8 cellular contexts compared by ENCODE assay signal in the genomic region with DNA sequence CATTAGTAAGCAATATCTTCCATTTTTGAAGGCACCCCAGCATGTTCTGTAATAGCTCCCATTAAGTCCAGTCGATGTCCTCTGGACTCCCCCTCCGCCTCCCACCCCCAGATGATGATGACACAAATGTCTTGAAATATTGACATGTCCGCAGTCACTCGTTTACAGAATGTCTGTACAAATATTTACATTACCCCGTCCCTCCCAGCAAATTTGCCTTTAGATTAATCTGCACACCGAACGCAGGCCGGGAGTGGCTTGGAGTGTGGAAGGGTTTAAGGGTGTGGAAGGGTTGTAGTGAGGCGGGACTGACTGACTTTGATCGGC. TPM values are rescaled to one million over a fixed set of nuclear protein-coding genes. Genes with fewer than 3 reads are reported as not detected.
DNase-seq lines count a peak whose midpoint lies in the region; ATAC-seq and TF ChIP-seq lines count a peak whose summit lies in the region.

No MANE protein-coding gene starts in this region.

- no peak for TF ChIP-seq EP300 in tibial nerve (IDR thresholded peaks at IDR 0.05)

- peaks cover 19% of the 10 kb centered on the region for H3K4me1 Mint-ChIP-seq in activated CD8-positive, alpha-beta memory T cell treated with anti-CD3 and anti-CD28 coated beads, Interleukin-2, amount 10 ng/mL, durations not matched to agents 7 days and 5 days
- peaks cover 14% of the 10 kb centered on the region for H3K4me1 Mint-ChIP-seq in activated naive CD8-positive, alpha-beta T cell treated with anti-CD3 and anti-CD28 coated beads, Interleukin-2, amount 10 ng/mL, durations not matched to agents 7 days and 5 days

- H3K4me1 ChIP-seq in left lung (peaks cover 0 to 19% of the 10 kb centered on the region in 2 donors), tibial nerve (peaks cover 0 to 17% (median 3%) of the 10 kb centered on the region in 4 donors)

- peak overlapping the region; percentile 62 for H3K4me3 Mint-ChIP-seq in activated CD8-positive, alpha-beta memory T cell treated with anti-CD3 and anti-CD28 coated beads, Interleukin-2, amount 10 ng/mL, durations not matched to agents 7 days and 5 days
- peak overlapping the region; percentile 68 for H3K4me3 Mint-ChIP-seq in activated naive CD8-positive, alpha-beta T cell treated with anti-CD3 and anti-CD28 coated beads, Interleukin-2, amount 10 ng/mL, durations not matched to agents 7 days and 5 days

- H3K36me3 ChIP-seq in left lung: no peaks in the 10 kb centered on the region
- no peaks in the 10 kb centered on the region for H3K36me3 ChIP-seq in tibial nerve

- H3K27ac ChIP-seq in left lung (peak overlapping the region; percentile 81 to 87), tibial nerve (peak overlapping the region; percentile 65 to 89 (median 74))

- H3K27me3 ChIP-seq in left lung (peaks cover 0 to 64% of the 10 kb centered on the region in 2 donors), tibial nerve (peaks cover 0 to 3% of the 10 kb centered on the region in 2 donors)

- no peak for TF ChIP-seq POLR2A in tibial nerve (IDR thresholded peaks at IDR 0.05)

- H3K27ac Mint-ChIP-seq in activated CD8-positive, alpha-beta memory T cell treated with anti-CD3 and anti-CD28 coated beads, Interleukin-2, amount 10 ng/mL, durations not matched to agents 7 days and 5 days: no peak overlapping the region
- H3K27ac Mint-ChIP-seq in activated naive CD8-positive, alpha-beta T cell treated with anti-CD3 and anti-CD28 coated beads, Interleukin-2, amount 10 ng/mL, durations not matched to agents 7 days and 5 days: no peak overlapping the region

- TF ChIP-seq CTCF in left lung (IDR thresholded peaks at IDR 0.05) (no peak), tibial nerve (IDR thresholded peaks at IDR 0.05) (no peak)

- POLR2A ChIA-PET in activated naive CD8-positive, alpha-beta T cell treated with anti-CD3 and anti-CD28 coated beads, Interleukin-2, amount 10 ng/mL, durations not matched to agents 7 days and 5 days (lab: Charles Lee): no interaction called here

- no peaks in the 10 kb centered on the region for H3K9me3 Mint-ChIP-seq in activated CD8-positive, alpha-beta memory T cell treated with anti-CD3 and anti-CD28 coated beads, Interleukin-2, amount 10 ng/mL, durations not matched to agents 7 days and 5 days (ENCODE audit: low read depth)
- H3K9me3 Mint-ChIP-seq in activated naive CD8-positive, alpha-beta T cell treated with anti-CD3 and anti-CD28 coated beads, Interleukin-2, amount 10 ng/mL, durations not matched to agents 7 days and 5 days: no peaks in the 10 kb centered on the region

- intact Hi-C loops in left lung (cut with DNase I): no loop called here

- CTCF ChIA-PET in activated CD8-positive, alpha-beta memory T cell treated with anti-CD3 and anti-CD28 coated beads, Interleukin-2, amount 10 ng/mL, durations not matched to agents 7 days and 5 days (lab: Charles Lee): interaction anchor here (1.8 kb wide), 1 partner anchor 81 kb away, joined by 4 read pairs; no protein-coding TSS in a partner anchor

- H3K9me3 ChIP-seq in left lung (no peaks in the 10 kb centered on the region), tibial nerve (no peaks in the 10 kb centered on the region)

- peaks cover 57% of the 10 kb centered on the region for H3K27me3 Mint-ChIP-seq in activated CD8-positive, alpha-beta memory T cell treated with anti-CD3 and anti-CD28 coated beads, Interleukin-2, amount 10 ng/mL, durations not matched to agents 7 days and 5 days
- peaks cover 59% of the 10 kb centered on the region for H3K27me3 Mint-ChIP-seq in activated naive CD8-positive, alpha-beta T cell treated with anti-CD3 and anti-CD28 coated beads, Interleukin-2, amount 10 ng/mL, durations not matched to agents 7 days and 5 days

- H3K36me3 Mint-ChIP-seq in activated CD8-positive, alpha-beta memory T cell treated with anti-CD3 and anti-CD28 coated beads, Interleukin-2, amount 10 ng/mL, durations not matched to agents 7 days and 5 days: no peaks in the 10 kb centered on the region
- no peaks in the 10 kb centered on the region for H3K36me3 Mint-ChIP-seq in activated naive CD8-positive, alpha-beta T cell treated with anti-CD3 and anti-CD28 coated beads, Interleukin-2, amount 10 ng/mL, durations not matched to agents 7 days and 5 days

- 16 to 21% methylated on average over 8 to 10 of the region's 10 CpGs for WGBS in tibial nerve, 2 donors

- no peak for DNase-seq in activated CD8-positive, alpha-beta memory T cell treated with anti-CD3 and anti-CD28 coated beads, Interleukin-2, amount 10 ng/mL, durations not matched to agents 7 days and 5 days
- DNase-seq in activated CD8-positive, alpha-beta memory T cell treated with anti-CD3 and anti-CD28 coated beads, Interleukin-2, amount 50 U/mL, for 48 hours: no peak
- no peak for DNase-seq in activated naive CD8-positive, alpha-beta T cell treated with anti-CD3 and anti-CD28 coated beads, Interleukin-2, amount 10 ng/mL, durations not matched to agents 7 days and 5 days
- DNase-seq in left lung (no peak), tibial nerve (ENCODE audit: low spot score in 2 of 2) (no peak), anterior cingulate cortex (lab: John Stamatoyannopoulos, UW) (no peak), Ammon's horn (ENCODE audit: low spot score) (no peak)
- no peak for DNase-seq in central memory CD4-positive, alpha-beta T cell

- no peak for ATAC-seq in activated CD8-positive, alpha-beta memory T cell treated with anti-CD3 and anti-CD28 coated beads, Interleukin-2, amount 10 ng/mL, durations not matched to agents 7 days and 5 days
- ATAC-seq in activated naive CD8-positive, alpha-beta T cell treated with anti-CD3 and anti-CD28 coated beads, Interleukin-2, amount 10 ng/mL, durations not matched to agents 7 days and 5 days (ENCODE audit: low read depth): no peak
- peak; percentile 37 for ATAC-seq in left lung

- peak overlapping the region; percentile 76 to 82 for H3K4me3 ChIP-seq in left lung
- H3K4me3 ChIP-seq in tibial nerve: peak overlapping the region; percentile 56 to 88 (median 78)

RNA-seq across cellular contexts. Expression of a gene that starts 0.9 kb away (rescaled TPM):
- 1 to 10 TPM in 1 of 2 experiments, under 1 TPM in 1; 0.73 to 2.9 TPM for total RNA-seq in activated CD8-positive, alpha-beta memory T cell treated with anti-CD3 and anti-CD28 coated beads, Interleukin-2, amount 10 ng/mL, durations not matched to agents 7 days and 5 days
- total RNA-seq in activated naive CD8-positive, alpha-beta T cell treated with anti-CD3 and anti-CD28 coated beads, Interleukin-2, amount 10 ng/mL, durations not matched to agents 7 days and 5 days: under 1 TPM; 0.08 to 0.20 TPM
- total RNA-seq in left lung (1 to 10 TPM; 4.0 to 5.9 TPM), tibial nerve (1 to 10 TPM in 3 of 4 donors, under 1 TPM in 1; 0.66 to 3.1 (median 1.6) TPM)
